11 cellular contexts compared by ENCODE assay signal in genomic region chr10:47309403-47310089, GRCh38. TPM values are rescaled to one million over a fixed set of nuclear protein-coding genes. Genes with fewer than 3 reads are reported as not detected.
DNase-seq lines count a peak whose midpoint lies in the region; ATAC-seq, FAIRE-seq and TF ChIP-seq lines count a peak whose summit lies in the region.
"Had no signal": no experiment of that assay in that cellular context is flagged by ENCODE, and none has a peak within 500 bp of the region (broad histone marks: within the 10 kb centered on the region; RNA-seq: fewer than 3 reads in every experiment).

No MANE protein-coding gene starts in this region.

- H3K4me2 ChIP-seq in GM23338: no peak overlapping the region
- no peak overlapping the region for H3K4me2 ChIP-seq in astrocyte (ENCODE audit: low read length)

- FAIRE-seq in astrocyte (lab: Jason Lieb, UNC): no peak
- FAIRE-seq: GM18507 had no signal

- intact Hi-C loops in CD8-positive, alpha-beta T cell (cut with DNase I, micrococcal nuclease): loop anchor here in 1 of 2 experiments (2.0 to 10.0 kb wide), 3 partner anchors 45 to 145 kb away; partner anchors contain the start of gene ZNF488

- H3K4me3 Mint-ChIP-seq in CD8-positive, alpha-beta T cell: no peak overlapping the region
- no peak overlapping the region for H3K4me3 Mint-ChIP-seq in GM23338
- no peak overlapping the region for H3K4me3 Mint-ChIP-seq in astrocyte (ENCODE audit: unreplicated experiment)
- H3K4me3 Mint-ChIP-seq in mesothelial cell of epicardium: no peak overlapping the region

- peak; percentile 32 for TF ChIP-seq CTCF in CD8-positive, alpha-beta T cell (IDR thresholded peaks at IDR 0.05)
- TF ChIP-seq CTCF in GM23338 (conservative IDR thresholded peaks at IDR 0.05; ENCODE audit: low read depth in 2 of 2) (peak; percentile 76), astrocyte (IDR thresholded peaks at IDR 0.05; ENCODE audit: insufficient read depth, low read depth, low read length) (peak; percentile 29), mesothelial cell of epicardium (IDR thresholded peaks at IDR 0.05; ENCODE audit: unreplicated experiment) (peak; percentile 42)

- no peaks in the 10 kb centered on the region for H3K36me3 ChIP-seq in CD8-positive, alpha-beta T cell (ENCODE audit: insufficient read depth, low read length)
- H3K36me3 ChIP-seq in GM23338 (ENCODE audit: insufficient read depth) (no peaks in the 10 kb centered on the region), astrocyte (ENCODE audit: insufficient read depth, low read length) (no peaks in the 10 kb centered on the region)
- H3K36me3 ChIP-seq: HAP-1 had no signal

- CTCF ChIA-PET in CD8-positive, alpha-beta T cell (lab: Charles Lee): interaction anchor here (6.5 to 7.9 kb wide), 2 partner anchors 263 to 282 kb away, joined by 163 to 239 read pairs; no protein-coding TSS in a partner anchor

- no peaks in the 10 kb centered on the region for H3K9me2 ChIP-seq in GM23338 (ENCODE audit: insufficient read depth)

- no peak overlapping the region for H3K9ac ChIP-seq in astrocyte (ENCODE audit: low read length)

- no peaks in the 10 kb centered on the region for H4K20me1 ChIP-seq in GM23338 (replicated peaks; ENCODE audit: insufficient read depth)
- no peaks in the 10 kb centered on the region for H4K20me1 ChIP-seq in astrocyte (ENCODE audit: insufficient read depth, low read length)

- H3K27me3 ChIP-seq in CD8-positive, alpha-beta T cell (ENCODE audit: insufficient read depth, low read length): no peaks in the 10 kb centered on the region
- H3K27me3 ChIP-seq in GM23338 (ENCODE audit: insufficient read depth) (no peaks in the 10 kb centered on the region), astrocyte (ENCODE audit: insufficient read depth, low read length) (peaks cover 12% of the 10 kb centered on the region)

- peaks cover 53% of the 10 kb centered on the region for H3K4me1 Mint-ChIP-seq in CD8-positive, alpha-beta T cell (ENCODE audit: low read depth)
- H3K4me1 Mint-ChIP-seq in GM23338 (peaks cover 18% of the 10 kb centered on the region), astrocyte (ENCODE audit: low read depth, unreplicated experiment) (peaks cover 5% of the 10 kb centered on the region), mesothelial cell of epicardium (peaks cover 3% of the 10 kb centered on the region)

- no peaks in the 10 kb centered on the region for H3K36me3 Mint-ChIP-seq in CD8-positive, alpha-beta T cell
- H3K36me3 Mint-ChIP-seq in GM23338 (ENCODE audit: low read depth) (no peaks in the 10 kb centered on the region), astrocyte (ENCODE audit: low read depth, unreplicated experiment) (no peaks in the 10 kb centered on the region), mesothelial cell of epicardium (no peaks in the 10 kb centered on the region)

- H3K27ac ChIP-seq in CD8-positive, alpha-beta T cell (ENCODE audit: low read depth, low read length): no peak overlapping the region
- H3K27ac ChIP-seq in GM23338 (ENCODE audit: low read depth) (no peak overlapping the region), astrocyte (ENCODE audit: low read depth, low read length) (no peak overlapping the region)
- H3K27ac ChIP-seq: VCaP had no signal

- H3K4me1 ChIP-seq in CD8-positive, alpha-beta T cell (ENCODE audit: insufficient read depth, low read length): peaks cover 35% of the 10 kb centered on the region
- no peaks in the 10 kb centered on the region for H3K4me1 ChIP-seq in GM23338 (ENCODE audit: insufficient read depth)
- H3K4me1 ChIP-seq in astrocyte (ENCODE audit: insufficient read depth, low read length): no peaks in the 10 kb centered on the region
- H3K4me1 ChIP-seq: HAP-1 had no signal

- H3K27me3 Mint-ChIP-seq in CD8-positive, alpha-beta T cell (ENCODE audit: low read depth): no peaks in the 10 kb centered on the region
- peaks cover 8% of the 10 kb centered on the region for H3K27me3 Mint-ChIP-seq in GM23338 (ENCODE audit: insufficient read depth, low read depth, poor library complexity)
- H3K27me3 Mint-ChIP-seq in astrocyte (ENCODE audit: low read depth, unreplicated experiment): peaks cover 53% of the 10 kb centered on the region
- H3K27me3 Mint-ChIP-seq in mesothelial cell of epicardium (ENCODE audit: low read depth): peaks cover 77% of the 10 kb centered on the region

- H3K9me3 ChIP-seq in CD8-positive, alpha-beta T cell (ENCODE audit: low read length): no peaks in the 10 kb centered on the region
- H3K9me3 ChIP-seq in astrocyte (ENCODE audit: insufficient read depth, low read depth, low read length): no peaks in the 10 kb centered on the region
- H3K9me3 ChIP-seq: HAP-1 had no signal

- H3K27ac Mint-ChIP-seq in CD8-positive, alpha-beta T cell: peak overlapping the region; percentile 10
- H3K27ac Mint-ChIP-seq in GM23338 (no peak overlapping the region), astrocyte (ENCODE audit: unreplicated experiment) (no peak overlapping the region), mesothelial cell of epicardium (no peak overlapping the region)

- H2AFZ ChIP-seq in GM23338 (no peak overlapping the region), astrocyte (ENCODE audit: low read depth, low read length) (no peak overlapping the region)

- H3K9me3 Mint-ChIP-seq in CD8-positive, alpha-beta T cell: no peaks in the 10 kb centered on the region
- H3K9me3 Mint-ChIP-seq in GM23338: no peaks in the 10 kb centered on the region
- no peaks in the 10 kb centered on the region for H3K9me3 Mint-ChIP-seq in astrocyte (ENCODE audit: unreplicated experiment)
- H3K9me3 Mint-ChIP-seq in mesothelial cell of epicardium: no peaks in the 10 kb centered on the region

- no peak overlapping the region for H3K4me3 ChIP-seq in CD8-positive, alpha-beta T cell (ENCODE audit: low read depth, low read length)
- H3K4me3 ChIP-seq in GM23338 (no peak overlapping the region), astrocyte (ENCODE audit: insufficient read depth, low read depth, low read length) (no peak overlapping the region)
- H3K4me3 ChIP-seq: HAP-1 had no signal

- no peaks in the 10 kb centered on the region for H3K79me2 ChIP-seq in GM23338 (replicated peaks; ENCODE audit: insufficient read depth)
- H3K79me2 ChIP-seq in astrocyte (ENCODE audit: insufficient read depth, low read length): no peaks in the 10 kb centered on the region

- no peak for DNase-seq in CD8-positive, alpha-beta T cell
- peak; percentile 74 for DNase-seq in GM23338 (ENCODE audit: low spot score)
- DNase-seq in astrocyte (ENCODE audit: low read depth): no peak
- DNase-seq in mesothelial cell of epicardium (ENCODE audit: low spot score in 2 of 2, unreplicated experiment in 2 of 2): no peak
- DNase-seq in SKM-1 treated with dmso at 0.1 percent for 144 hours (lab: John Stamatoyannopoulos, UW; ENCODE audit: unreplicated experiment): no peak
- DNase-seq in MV-4-11 (lab: John Stamatoyannopoulos, UW): no peak
- DNase-seq: amygdala had no signal

- no peak for ATAC-seq in CD8-positive, alpha-beta T cell
- ATAC-seq in GM23338 (peak; percentile 48), GM18867 (IDR thresholded peaks at IDR 0.05; ENCODE audit: unreplicated experiment) (no peak)

- H3F3A ChIP-seq in GM23338 (replicated peaks; ENCODE audit: low read depth): no peaks in the 10 kb centered on the region

- POLR2A ChIA-PET in CD8-positive, alpha-beta T cell (lab: Charles Lee): no interaction called here

TF ChIP-seq in GM23338, 12 proteins besides CTCF, POLR2A, EP300 and RAD21 (continues in another document):
- TF ChIP-seq EZH2 (IDR thresholded peaks at IDR 0.05; ENCODE audit: low read depth, unreplicated experiment) (no peak), ZNF331 (CRISPR knock-in tag; IDR thresholded peaks at IDR 0.05; ENCODE audit: low read depth) (no peak), ZNF114 (CRISPR knock-in tag; IDR thresholded peaks at IDR 0.05) (no peak), CREB1 (CRISPR knock-in tag; IDR thresholded peaks at IDR 0.05; ENCODE audit: low read depth) (no peak), STAT1 (IDR thresholded peaks at IDR 0.05; ENCODE audit: unreplicated experiment) (no peak), REST (IDR thresholded peaks at IDR 0.05; ENCODE audit: unreplicated experiment) (no peak), POLR2AphosphoS5 (IDR thresholded peaks at IDR 0.05; ENCODE audit: low read depth) (no peak)

RNA-seq across cellular contexts. Expression of gene GDF10, which starts 9.5 kb away (rescaled TPM):
- total RNA-seq in CD8-positive, alpha-beta T cell: under 1 TPM in 1 of 2 experiments, not detected in 1; 0.22 TPM
- total RNA-seq in GM23338 (2014; rRNA removed; shearing (Covaris generic)): 0.21 and 0.43 TPM in 2 replicates
- polyA plus RNA-seq in GM23338 (2016; fragmentation: Nextera tagmentation; extraction: Ambion mirVana): not detected in 2 replicates
- total RNA-seq in astrocyte (2.2 and 6.1 TPM in 2 replicates), mesothelial cell of epicardium (1.7 to 2.1 TPM (median 1.8 TPM) in 3 replicates)

RNA-seq across cellular contexts. Expression of gene GDF2, which starts 12.7 kb away (rescaled TPM):
- not detected for total RNA-seq in CD8-positive, alpha-beta T cell
- not detected in 2 replicates for total RNA-seq in GM23338 (2014; rRNA removed; shearing (Covaris generic))
- not detected in 2 replicates for polyA plus RNA-seq in GM23338 (2016; fragmentation: Nextera tagmentation; extraction: Ambion mirVana)
- not detected in 2 replicates for total RNA-seq in astrocyte
- not detected in 3 replicates for total RNA-seq in mesothelial cell of epicardium

RNA-seq across cellular contexts. Expression of gene RBP3, which starts 38.6 kb away (rescaled TPM):
- total RNA-seq in CD8-positive, alpha-beta T cell: not detected
- total RNA-seq in GM23338 (2014; rRNA removed; shearing (Covaris generic)): not detected in 2 replicates
- polyA plus RNA-seq in GM23338 (2016; fragmentation: Nextera tagmentation; extraction: Ambion mirVana): not detected in 2 replicates
- total RNA-seq in astrocyte: not detected in 2 replicates
- total RNA-seq in mesothelial cell of epicardium: not detected in 3 replicates
